ENCODE assay signal across 9 cellular contexts in the genomic region with DNA sequence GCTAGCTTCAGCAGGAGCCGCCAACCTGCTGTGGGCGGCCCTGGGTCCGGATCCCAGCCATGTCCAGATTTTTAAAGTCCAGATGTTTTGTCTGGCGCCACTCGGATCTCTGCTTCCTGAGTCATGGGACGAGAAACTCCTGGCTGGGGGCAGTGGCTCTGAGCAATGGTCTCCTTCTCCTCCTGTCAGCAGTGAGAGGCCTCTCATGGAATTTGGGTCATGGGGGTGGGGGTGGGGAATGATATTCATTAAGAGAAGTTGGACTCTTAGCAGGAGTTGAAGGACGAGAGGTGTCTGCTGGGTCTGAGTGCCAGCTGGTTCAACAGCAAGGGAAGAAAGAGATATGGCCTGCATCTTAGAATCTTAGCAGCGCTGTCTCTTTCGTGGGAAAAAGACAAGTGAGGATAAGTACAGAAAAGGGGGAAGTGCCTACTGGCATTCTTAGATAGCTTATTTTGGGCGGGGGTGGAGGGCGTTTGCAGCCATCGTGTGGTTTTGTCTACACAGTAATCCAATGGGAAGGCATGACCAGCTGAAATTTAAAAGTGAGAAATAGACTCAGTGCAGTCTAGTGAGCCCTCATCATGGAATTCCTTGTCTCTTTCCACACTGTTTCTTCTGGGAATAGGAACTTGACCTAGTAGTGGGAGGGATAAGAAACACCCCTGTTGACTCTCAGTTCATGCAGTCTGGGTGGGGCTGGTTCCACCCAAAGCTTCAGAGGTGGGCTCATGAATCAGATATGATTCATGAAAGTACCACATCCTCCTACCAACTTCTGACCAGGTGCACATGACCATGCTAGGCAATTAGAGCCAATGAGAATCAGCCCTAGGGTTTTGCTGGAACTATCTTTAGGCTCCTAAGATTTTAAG.
DNase-seq lines count a peak whose midpoint lies in the region; ATAC-seq and TF ChIP-seq lines count a peak whose summit lies in the region.
"Had no signal": no experiment of that assay in that cellular context is flagged by ENCODE, and none has a peak within 500 bp of the region (broad histone marks: within the 10 kb centered on the region; RNA-seq: fewer than 3 reads in every experiment).

No MANE protein-coding gene starts in this region.

- H3K27ac ChIP-seq in MM.1S (ENCODE audit: low read length): no peak overlapping the region

- H3K4me3 Mint-ChIP-seq in T-helper 17 cell: no peak overlapping the region

- H3K9me2 ChIP-seq in MM.1S (replicated peaks; ENCODE audit: insufficient read depth, low read length): no peaks in the 10 kb centered on the region

- H3F3A ChIP-seq in MM.1S (ENCODE audit: insufficient read depth, low read length): no peaks in the 10 kb centered on the region

- peak overlapping the region; percentile 37 for H3K4me2 ChIP-seq in MM.1S (ENCODE audit: low read depth, low read length)

- no peaks in the 10 kb centered on the region for H3K27me3 ChIP-seq in MM.1S (replicated peaks; ENCODE audit: insufficient read depth, low read length)

- no peaks in the 10 kb centered on the region for H3K36me3 Mint-ChIP-seq in T-helper 17 cell (ENCODE audit: low read depth)

- intact Hi-C loops in left ventricle myocardium superior (cut with micrococcal nuclease): no loop called here

- H3K27ac Mint-ChIP-seq in T-helper 17 cell: no peak overlapping the region

- peak overlapping the region; percentile 26; the same call in 1 of the 2 replicates for H3K9ac ChIP-seq in MM.1S (ENCODE audit: low read length)

- DNase-seq in CD1c-positive myeloid dendritic cell (ENCODE audit: extremely low spot score) (peak; percentile 69), MM.1S (no peak), left ventricle myocardium superior (peak; percentile 70), T-helper 17 cell (no peak), NCI-H2081 (lab: John Stamatoyannopoulos, UW) (no peak)
- DNase-seq: activated naive CD4-positive, alpha-beta T cell treated with anti-CD3 and anti-CD28 coated beads, Interleukin-2, amount 50 U/mL, for 16 hours had no signal

- H2AFZ ChIP-seq in MM.1S (ENCODE audit: low read length): no peak overlapping the region

- no peaks in the 10 kb centered on the region for H3K4me1 ChIP-seq in MM.1S (ENCODE audit: low read length)

- TF ChIP-seq CTCF in MM.1S (IDR thresholded peaks at IDR 0.05; ENCODE audit: low read length): no peak

- no peaks in the 10 kb centered on the region for H3K4me1 Mint-ChIP-seq in T-helper 17 cell

- H3K9me3 ChIP-seq in MM.1S (replicated peaks; ENCODE audit: insufficient read depth, low read length) (no peaks in the 10 kb centered on the region), T-helper 17 cell (ENCODE audit: control insufficient read depth, low read length, poor library complexity, severe bottlenecking) (no peaks in the 10 kb centered on the region)

- H3K4me3 ChIP-seq in MM.1S (ENCODE audit: low read length): peak overlapping the region; percentile 39

- no peaks in the 10 kb centered on the region for H3K36me3 ChIP-seq in MM.1S (replicated peaks; ENCODE audit: insufficient read depth, low read length)

- peak; percentile 58 for ATAC-seq in GM21447 (IDR thresholded peaks at IDR 0.05; ENCODE audit: unreplicated experiment)
- peak; percentile 86 for ATAC-seq in left ventricle myocardium superior
- no peak for ATAC-seq in GM21737 (IDR thresholded peaks at IDR 0.05; ENCODE audit: unreplicated experiment)
- no peak for ATAC-seq in HG02763 (IDR thresholded peaks at IDR 0.05; ENCODE audit: unreplicated experiment)
- ATAC-seq in T-helper 17 cell: no peak

- peaks cover 15% of the 10 kb centered on the region; the same call in 1 of the 2 replicates for H3K79me2 ChIP-seq in MM.1S (ENCODE audit: low read length)

- no peaks in the 10 kb centered on the region for H4K20me1 ChIP-seq in MM.1S (ENCODE audit: insufficient read depth, low read length)

- peaks cover 22% of the 10 kb centered on the region for H3K27me3 Mint-ChIP-seq in T-helper 17 cell

Comparison
In these comparisons a context has a peak if more than half of its experiments do, and no peak if none do; other contexts are left out.
1. DNase-seq: peak in CD1c-positive myeloid dendritic cell (single experiment) and left ventricle myocardium superior (single experiment); none in MM.1S (single experiment), T-helper 17 cell (0 of 3) and NCI-H2081 (0 of 2).
2. ATAC-seq: peak in GM21447 (single experiment) and left ventricle myocardium superior (single experiment); none in GM21737 (single experiment), HG02763 (single experiment) and T-helper 17 cell (single experiment).